Comparison of ENCODE assay signal across 25 cellular contexts in genomic region chr13:20819715-20820114, GRCh38.
"Had no signal": no experiment of that assay in that cellular context is flagged by ENCODE, and none has a peak within 500 bp of the region (broad histone marks: within the 10 kb centered on the region; RNA-seq: fewer than 3 reads in every experiment).

No MANE protein-coding gene starts in this region.

- H3K4me3 ChIP-seq: coronary artery, esophagus squamous epithelium, lower lobe of right lung, right atrium auricular region, sigmoid colon, skin epidermis, spleen, testis, tibial artery had no signal

- ATAC-seq: left colon, left ventricle myocardium superior, lower lobe of right lung, natural killer cell had no signal

- H3K9me3 Mint-ChIP-seq: natural killer cell, neural crest cell, type B pancreatic cell had no signal

- H3K4me1 Mint-ChIP-seq: natural killer cell, neural crest cell had no signal

- H3K4me3 Mint-ChIP-seq: natural killer cell, neural crest cell, type B pancreatic cell had no signal

- H3K36me3 ChIP-seq: sigmoid colon had no signal

- H3K9ac ChIP-seq: parathyroid adenoma had no signal

- H3K9me3 ChIP-seq: esophagus squamous epithelium, lower lobe of right lung, neutrophil, right atrium auricular region, sigmoid colon, spleen, testis, tibial artery had no signal

- H3K27me3 ChIP-seq: esophagus squamous epithelium, neutrophil, right atrium auricular region, sigmoid colon, spleen, testis, tibial artery had no signal

- H2AFZ ChIP-seq: parathyroid adenoma had no signal

- H3K27ac ChIP-seq: coronary artery, esophagus squamous epithelium, lower lobe of right lung, neutrophil, parathyroid adenoma, right atrium auricular region, skin epidermis, spleen, testis, tibial artery had no signal

- H3K4me1 ChIP-seq: spleen, testis had no signal

- H3K79me2 ChIP-seq: parathyroid adenoma had no signal

- H3K27ac Mint-ChIP-seq: natural killer cell, progenitor cell of endocrine pancreas, type B pancreatic cell had no signal

- H3K27me3 Mint-ChIP-seq: progenitor cell of endocrine pancreas, type B pancreatic cell had no signal

- H3K36me3 Mint-ChIP-seq: natural killer cell had no signal

- DNase-seq: dermis blood vessel endothelial cell; effector memory CD4-positive, alpha-beta T cell; esophagus squamous epithelium; foreskin melanocyte; head of caudate nucleus; hippocampal formation; left colon; left ventricle myocardium superior; lower lobe of right lung; natural killer cell; sigmoid colon; spleen; stimulated activated CD8-positive, alpha-beta memory T cell treated with anti-CD3 and anti-CD28 coated beads, Interleukin-4, amount 100 ng/mL, for 48 hours; stimulated activated naive CD4-positive, alpha-beta T cell; substantia nigra; testis; tibial artery had no signal
